In genomic region chr7:30244340-30244739, GRCh38 we compare ENCODE assay signal across 23 cellular contexts.
"Had no signal": no experiment of that assay in that cellular context is flagged by ENCODE, and none has a peak within 500 bp of the region (broad histone marks: within the 10 kb centered on the region; RNA-seq: fewer than 3 reads in every experiment).

No MANE protein-coding gene starts in this region.

- H3K27me3 ChIP-seq: Peyer's patch, SJCRH30 had no signal

- DNase-seq: MV-4-11, NCI-H1048, NCI-H1105, NCI-H1417, NCI-H1436 treated with DMSO at 0.1 percent for 48 hours, NCI-H1694, NCI-H187 treated with DMSO at 0.1 percent for 48 hours, NCI-H2029 treated with DMSO at 0.1 percent for 48 hours, NCI-H2171 treated with DMSO at 0.1 percent for 48 hours, NCI-H345, NCI-H446 treated with DMSO at 0.1 percent for 48 hours, NCI-H510A treated with DMSO at 0.1 percent for 48 hours, NCI-H526, OCI-M1, PC-9, Peyer's patch, SHP77 treated with DMSO at 0.1 percent for 48 hours, SJCRH30 had no signal

- ATAC-seq: K562, Right ventricle myocardium inferior, SK-N-SH treated with all-trans-retinoic acid at 6 μM for 48 hours had no signal

- H3K36me3 ChIP-seq: Peyer's patch, SJCRH30 had no signal

- H3K27ac ChIP-seq: KMS-11, PC-9, Peyer's patch, SJCRH30 had no signal

- H2AFZ ChIP-seq: PC-9 had no signal

- FAIRE-seq: K562 had no signal

- H3K9ac ChIP-seq: KMS-11 had no signal

- H3K4me2 ChIP-seq: KMS-11, PC-9 had no signal

- H3K4me3 Mint-ChIP-seq: IgD-negative memory B cell had no signal

- H3K27ac Mint-ChIP-seq: IgD-negative memory B cell had no signal

- H3K4me3 ChIP-seq: K562, PC-9, Peyer's patch, SJCRH30 had no signal

- H3K9me3 ChIP-seq: Peyer's patch had no signal
